ENCODE assay signal across 8 cellular contexts in the genomic region with DNA sequence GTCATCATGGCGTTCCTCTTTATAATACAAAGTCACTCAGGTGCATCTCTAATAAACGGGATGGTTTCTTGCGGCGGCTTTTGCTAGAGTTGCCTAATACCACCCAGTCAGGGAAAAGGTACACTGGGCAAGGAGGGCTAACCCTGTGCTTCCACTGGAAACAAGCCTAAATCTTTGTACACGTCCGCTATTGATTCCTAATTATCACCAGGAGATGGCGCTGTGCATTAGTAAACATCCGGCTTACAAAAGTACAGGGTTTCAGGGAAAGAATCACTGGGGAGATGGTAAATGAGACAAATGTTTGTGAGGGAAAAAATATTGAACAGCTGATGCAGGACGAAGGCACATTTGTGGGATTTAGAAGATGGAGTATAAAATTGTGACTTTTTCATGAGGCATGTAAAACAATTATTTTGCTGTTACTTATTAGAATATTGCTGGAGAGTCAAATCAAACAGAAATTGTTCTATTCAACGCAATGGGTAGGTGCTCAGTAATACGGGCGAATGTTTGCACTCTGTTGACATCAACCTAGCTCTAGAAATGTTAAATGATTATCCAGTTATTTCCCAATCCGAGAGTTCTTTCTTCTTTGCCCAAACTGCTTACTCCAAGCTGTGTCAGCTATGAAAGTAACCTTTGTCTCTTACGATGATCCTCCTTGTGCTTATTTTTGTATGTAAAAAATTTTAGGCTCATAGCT. TPM values are rescaled to one million over a fixed set of nuclear protein-coding genes. Genes with fewer than 3 reads are reported as not detected.
A peak's percentile ranks its signal among the peaks of the same experiment; 100 is the strongest.
DNase-seq lines count a peak whose midpoint lies in the region; ATAC-seq, FAIRE-seq and TF ChIP-seq lines count a peak whose summit lies in the region.

No MANE protein-coding gene starts in this region.

- peaks cover 10% of the 10 kb centered on the region for H3K4me1 ChIP-seq in keratinocyte (ENCODE audit: control insufficient read depth, extremely low read depth, insufficient read depth, low read length)

- H3K27me3 Mint-ChIP-seq in stimulated activated memory B cell treated with anti-CD40 and anti-IgM and Interleukin-4, amounts not matched to agents 10 μg/mL and 1 μg/mL and 100 μg/mL, for 72 hours = peaks cover 10% of the 10 kb centered on the region

- H3K36me3 Mint-ChIP-seq in stimulated activated memory B cell treated with anti-CD40 and anti-IgM and Interleukin-4, amounts not matched to agents 10 μg/mL and 1 μg/mL and 100 μg/mL, for 72 hours = no peaks in the 10 kb centered on the region

- TF ChIP-seq CTCF in AG04450 (IDR thresholded peaks at IDR 0.05; ENCODE audit: low read depth, low read length) (peak; percentile 82), GM13977 (IDR thresholded peaks at IDR 0.05; ENCODE audit: extremely low read depth, insufficient read depth, missing control alignments) (peak; percentile 75), keratinocyte (optimal IDR thresholded peaks at IDR 0.05 in 1 of 3, IDR thresholded peaks at IDR 0.05 in 1 of 3, conservative IDR thresholded peaks at IDR 0.05 in 1 of 3; ENCODE audit: extremely low read depth in 1 of 3, insufficient read depth in 2 of 3, low read length in 3 of 3) (peak; percentile 64 to 76 (median 68))

- no peaks in the 10 kb centered on the region for H3K9me1 ChIP-seq in keratinocyte (ENCODE audit: control insufficient read depth, extremely low read depth, insufficient read depth, low read length)

- in situ Hi-C loops in GM13977 (cut with MboI; ENCODE audit: low pct_unique_long_range_greater_than_20kb, low sequenced_read_pairs, unreplicated experiment) = no loop called here

- H3K4me2 ChIP-seq in keratinocyte (ENCODE audit: control insufficient read depth, extremely low read depth, insufficient read depth, low read depth, low read length) = peak overlapping the region; percentile 32

- H3K27ac ChIP-seq in AG04450 (ENCODE audit: low read depth, low read length) (no peak overlapping the region), keratinocyte (ENCODE audit: control insufficient read depth, insufficient read depth, low read length) (no peak overlapping the region)

- no peaks in the 10 kb centered on the region for H3K36me3 ChIP-seq in keratinocyte (ENCODE audit: control insufficient read depth in 2 of 2, extremely low read depth in 1 of 2, insufficient read depth in 2 of 2, low read length in 2 of 2)

- no peak overlapping the region for H3K9ac ChIP-seq in keratinocyte (ENCODE audit: control insufficient read depth, extremely low read depth, insufficient read depth, low read length)

- H2AFZ ChIP-seq in keratinocyte (ENCODE audit: control insufficient read depth, low read length) = peak overlapping the region; percentile 37

- POLR2A ChIA-PET in AG04450 (lab: Yijun Ruan, JAX) = no interaction called here

- H3K9me3 ChIP-seq in AG04450 (ENCODE audit: control insufficient read depth, insufficient read depth, low read length) (no peaks in the 10 kb centered on the region), keratinocyte (ENCODE audit: control insufficient read depth, low read depth, low read length) (no peaks in the 10 kb centered on the region)

- peak; percentile 89 for FAIRE-seq in keratinocyte (lab: Jason Lieb, UNC)

- H3K27me3 ChIP-seq in AG04450 (ENCODE audit: control insufficient read depth, insufficient read depth, low read length) (no peaks in the 10 kb centered on the region), keratinocyte (ENCODE audit: control insufficient read depth, extremely low read depth, insufficient read depth, low read length) (no peaks in the 10 kb centered on the region)

- no peaks in the 10 kb centered on the region for H3K4me1 Mint-ChIP-seq in stimulated activated memory B cell treated with anti-CD40 and anti-IgM and Interleukin-4, amounts not matched to agents 10 μg/mL and 1 μg/mL and 100 μg/mL, for 72 hours

- no peak overlapping the region for H3K27ac Mint-ChIP-seq in stimulated activated memory B cell treated with anti-CD40 and anti-IgM and Interleukin-4, amounts not matched to agents 10 μg/mL and 1 μg/mL and 100 μg/mL, for 72 hours

- DNase-seq in AG04450 (ENCODE audit: low read depth, low spot score) = peak; percentile 36
- peak; percentile 11 for DNase-seq in GM13977 (ENCODE audit: low spot score)
- peak; percentile 41 for DNase-seq in NCI-H226
- peak; percentile 68 for DNase-seq in astrocyte of the hippocampus (ENCODE audit: low read depth, low spot score)
- DNase-seq in keratinocyte (ENCODE audit: low read depth, low spot score) = peak; percentile 26
- no peak for DNase-seq in DMS79 (lab: John Stamatoyannopoulos, UW)

- H3K79me2 ChIP-seq in keratinocyte (ENCODE audit: control insufficient read depth, insufficient read depth, low read length) = no peaks in the 10 kb centered on the region

- no peaks in the 10 kb centered on the region for H4K20me1 ChIP-seq in keratinocyte (ENCODE audit: control insufficient read depth, extremely low read depth, insufficient read depth, low read length)

- peak; percentile 84 for ATAC-seq in HG02973 (IDR thresholded peaks at IDR 0.05; ENCODE audit: unreplicated experiment)
- no peak for ATAC-seq in stimulated activated memory B cell treated with anti-CD40 and anti-IgM and Interleukin-4, amounts not matched to agents 10 μg/mL and 1 μg/mL and 100 μg/mL, for 72 hours

- H3K4me3 Mint-ChIP-seq in stimulated activated memory B cell treated with anti-CD40 and anti-IgM and Interleukin-4, amounts not matched to agents 10 μg/mL and 1 μg/mL and 100 μg/mL, for 72 hours = no peak overlapping the region

- H3K9me3 Mint-ChIP-seq in stimulated activated memory B cell treated with anti-CD40 and anti-IgM and Interleukin-4, amounts not matched to agents 10 μg/mL and 1 μg/mL and 100 μg/mL, for 72 hours = peaks cover under 1% of the 10 kb centered on the region

- CTCF ChIA-PET in AG04450 (lab: Charles Lee) = interaction anchor here (0.5 to 5.4 kb wide), 24 partner anchors 9 to 1632 kb away, joined by 3 to 44 read pairs (median 4); a partner anchor contains a TSS

- H3K4me3 ChIP-seq in AG04450 (ENCODE audit: low read depth, low read length) (peak overlapping the region; percentile 52), keratinocyte (ENCODE audit: control insufficient read depth in 2 of 3, extremely low read depth in 1 of 3, insufficient read depth in 2 of 3, low read depth in 1 of 3, low read length in 3 of 3) (peak overlapping the region in 1 of 3 experiments; percentile 33)

- dilution Hi-C loops in keratinocyte (cut with MboI; ENCODE audit: extremely low pct_ligation_motif_present, low sequenced_read_pairs) = no loop called here

RNA-seq across cellular contexts. Expression of a gene that starts 50.6 kb away (rescaled TPM):
- 0.02 TPM in 2 replicates for polyA plus RNA-seq in AG04450 (2011; rRNA removed)
- polyA minus RNA-seq in AG04450 (2011; rRNA and poly(A)+ RNA removed) = not detected in 2 replicates
- 0.04 TPM in 1 of 3 replicates, not detected in the others for polyA plus RNA-seq in keratinocyte
- not detected for polyA plus RNA-seq in keratinocyte (2011; ENCODE audit: low read depth)
- not detected in 2 replicates for polyA plus RNA-seq in keratinocyte (2011; cell fraction: cytosol; rRNA removed)
- 0.03 TPM in 1 of 2 replicates, not detected in the other for polyA plus RNA-seq in keratinocyte (2011; cell fraction: nucleus; rRNA removed)
- polyA plus RNA-seq in keratinocyte (2012; ENCODE audit: low replicate concordance) = not detected in 2 replicates
- not detected in 3 replicates for polyA minus RNA-seq in keratinocyte
- not detected for polyA minus RNA-seq in keratinocyte (2011; cell fraction: cytosol; rRNA and poly(A)+ RNA removed)
- polyA minus RNA-seq in keratinocyte (2011; cell fraction: nucleus; rRNA and poly(A)+ RNA removed) = not detected in 2 replicates
